Comparison of ENCODE assay signal across 11 cellular contexts in the genomic region with DNA sequence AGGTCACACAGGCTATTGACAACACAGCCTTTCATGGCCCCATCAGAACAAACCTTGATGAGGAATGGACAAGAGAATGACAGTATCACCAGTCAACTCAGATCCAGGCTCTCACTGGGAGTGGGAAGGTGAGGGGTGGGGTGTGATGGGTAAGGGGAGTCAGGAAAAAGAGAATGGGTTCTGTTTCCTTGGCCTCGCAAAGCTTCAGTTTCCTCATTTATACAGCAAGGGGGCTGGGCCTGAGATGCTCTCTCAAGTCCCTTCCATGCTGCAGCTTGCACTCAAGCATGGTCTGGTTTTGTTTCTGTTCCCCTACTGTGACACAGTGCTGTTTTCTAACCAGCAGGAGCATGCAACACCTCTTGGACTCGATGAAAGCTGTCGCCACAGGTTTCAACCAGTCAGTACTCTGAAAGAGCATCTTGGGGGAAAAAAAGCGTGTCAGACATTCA.
DNase-seq lines count a peak whose midpoint lies in the region; ATAC-seq, FAIRE-seq and TF ChIP-seq lines count a peak whose summit lies in the region.
"Had no signal": no experiment of that assay in that cellular context is flagged by ENCODE, and none has a peak within 500 bp of the region (broad histone marks: within the 10 kb centered on the region; RNA-seq: fewer than 3 reads in every experiment).

No MANE protein-coding gene starts in this region.

- H3K36me3 ChIP-seq in H1 (ENCODE audit: control insufficient read depth in 2 of 4, insufficient read depth in 4 of 4, low read length in 3 of 4), result no peaks in the 10 kb centered on the region
- H3K36me3 ChIP-seq in breast epithelium, result no peaks in the 10 kb centered on the region

- H4K91ac ChIP-seq in H1 (replicated peaks; ENCODE audit: insufficient read length, low read length), result no peak overlapping the region

- DNase-seq in H1 (ENCODE audit: low read depth in 1 of 2, low spot score in 2 of 2) (no peak), type B pancreatic cell (ENCODE audit: extremely low spot score, unreplicated experiment) (no peak), breast epithelium (ENCODE audit: low spot score in 2 of 2) (no peak), NCI-H1048 (lab: John Stamatoyannopoulos, UW) (no peak)
- no peak for DNase-seq in activated naive CD4-positive, alpha-beta T cell treated with anti-CD3 and anti-CD28 coated beads for 36 hours
- DNase-seq: DMS153, occipital lobe had no signal

- H4K8ac ChIP-seq in H1 (ENCODE audit: extremely low read depth, insufficient read depth, low read length), result no peak overlapping the region

- H3K23ac ChIP-seq in H1 (ENCODE audit: insufficient read length), result no peak overlapping the region

- H3K9me3 ChIP-seq in H1 (ENCODE audit: insufficient read depth in 2 of 2, low read depth in 1 of 2, low read length in 1 of 2) (no peaks in the 10 kb centered on the region), breast epithelium (no peaks in the 10 kb centered on the region)

- FAIRE-seq in H1 (lab: Jason Lieb, UNC), result no peak

- H3K9me3 Mint-ChIP-seq in type B pancreatic cell, result peaks cover 4% of the 10 kb centered on the region
- H3K9me3 Mint-ChIP-seq in activated naive CD4-positive, alpha-beta T cell treated with anti-CD3 and anti-CD28 coated beads for 36 hours, result no peaks in the 10 kb centered on the region

- H3K27ac ChIP-seq in H1 (ENCODE audit: low read depth, low read length), result no peak overlapping the region
- no peak overlapping the region for H3K27ac ChIP-seq in breast epithelium

- H3K18ac ChIP-seq in H1 (ENCODE audit: extremely low read depth, low read length), result no peak overlapping the region

- H3K79me2 ChIP-seq in H1 (ENCODE audit: control insufficient read depth in 1 of 2, insufficient read depth in 2 of 2, low read length in 2 of 2), result no peaks in the 10 kb centered on the region

- no peak overlapping the region for H3K4me3 ChIP-seq in H1 (ENCODE audit: extremely low read depth in 1 of 4, insufficient read depth in 2 of 4, low read depth in 3 of 4, low read length in 4 of 4)
- H3K4me3 ChIP-seq in breast epithelium, result no peak overlapping the region

- no peak overlapping the region for H2BK12ac ChIP-seq in H1 (ENCODE audit: low read depth, low read length)

- TF ChIP-seq POLR2A in H1 (IDR thresholded peaks at IDR 0.05; ENCODE audit: control extremely low read depth in 1 of 2, low read depth in 2 of 2, low read length in 2 of 2) (no peak), breast epithelium (IDR thresholded peaks at IDR 0.05) (no peak)

- no peaks in the 10 kb centered on the region for H3K23me2 ChIP-seq in H1 (ENCODE audit: low read depth, low read length)

- H2AK5ac ChIP-seq in H1 (ENCODE audit: low read depth, low read length), result no peak overlapping the region; the same call in 1 of the 2 replicates

- H3K56ac ChIP-seq in H1 (replicated peaks; ENCODE audit: insufficient read length, low read depth, low read length), result no peak overlapping the region

- no peaks in the 10 kb centered on the region for H4K20me1 ChIP-seq in H1 (replicated peaks in 1 of 2; ENCODE audit: control insufficient read depth in 1 of 2, insufficient read depth in 2 of 2, low read length in 2 of 2)

- POLR2A ChIA-PET in H1 (lab: Charles Lee; ENCODE audit: partially characterized antibody), result no interaction called here

- H3K27me3 ChIP-seq in H1 (replicated peaks in 1 of 4; ENCODE audit: control insufficient read depth in 3 of 4, extremely low read depth in 1 of 4, insufficient read depth in 3 of 4, low read length in 3 of 4) (no peaks in the 10 kb centered on the region), breast epithelium (no peaks in the 10 kb centered on the region)

- H3K27me3 Mint-ChIP-seq in type B pancreatic cell, result no peaks in the 10 kb centered on the region
- H3K27me3 Mint-ChIP-seq in activated naive CD4-positive, alpha-beta T cell treated with anti-CD3 and anti-CD28 coated beads for 36 hours (ENCODE audit: low read depth), result peaks cover 3% of the 10 kb centered on the region

- H2BK120ac ChIP-seq in H1 (replicated peaks; ENCODE audit: low read depth, low read length), result no peak overlapping the region

- no peaks in the 10 kb centered on the region for H3K79me1 ChIP-seq in H1 (ENCODE audit: low read depth, low read length)

- no peaks in the 10 kb centered on the region for H3K36me3 Mint-ChIP-seq in type B pancreatic cell
- no peaks in the 10 kb centered on the region for H3K36me3 Mint-ChIP-seq in activated naive CD4-positive, alpha-beta T cell treated with anti-CD3 and anti-CD28 coated beads for 36 hours (ENCODE audit: low read depth)

- CTCF ChIA-PET in H1 (lab: Charles Lee; ENCODE audit: partially characterized antibody), result interaction anchor here (0.6 to 4.5 kb wide), 4 partner anchors 8 to 109 kb away, joined by 3 to 19 read pairs (median 3); no protein-coding TSS in a partner anchor
- CTCF ChIA-PET in activated naive CD4-positive, alpha-beta T cell treated with anti-CD3 and anti-CD28 coated beads for 36 hours (lab: Charles Lee), result no interaction called here

- H2BK15ac ChIP-seq in H1 (ENCODE audit: low read length), result no peak overlapping the region

- no peak overlapping the region for H2BK20ac ChIP-seq in H1 (ENCODE audit: low read length)

- no peak overlapping the region for H3K9ac ChIP-seq in H1 (replicated peaks in 1 of 4; ENCODE audit: extremely low read depth in 1 of 4, low read depth in 3 of 4, low read length in 3 of 4)

- ATAC-seq in GM18511 (IDR thresholded peaks at IDR 0.05; ENCODE audit: unreplicated experiment) (peak; percentile 94), GM21528 (IDR thresholded peaks at IDR 0.05; ENCODE audit: low FRiP score, unreplicated experiment) (peak; percentile 94), HG03280 (IDR thresholded peaks at IDR 0.05; ENCODE audit: unreplicated experiment) (peak; percentile 93)
- ATAC-seq: Panc1 had no signal

- intact Hi-C loops in breast epithelium (cut with DNase I; ENCODE audit: low total_unique reads), result no loop called here
- intact Hi-C loops in activated naive CD4-positive, alpha-beta T cell treated with anti-CD3 and anti-CD28 coated beads for 36 hours (cut with micrococcal nuclease), result no loop called here

- no peak overlapping the region for H3K14ac ChIP-seq in H1 (ENCODE audit: insufficient read length)

- H3K27ac Mint-ChIP-seq in type B pancreatic cell, result no peak overlapping the region
- no peak overlapping the region for H3K27ac Mint-ChIP-seq in activated naive CD4-positive, alpha-beta T cell treated with anti-CD3 and anti-CD28 coated beads for 36 hours

- peaks cover under 1% of the 10 kb centered on the region for H3K4me1 Mint-ChIP-seq in type B pancreatic cell (ENCODE audit: unreplicated experiment)
- H3K4me1 Mint-ChIP-seq in activated naive CD4-positive, alpha-beta T cell treated with anti-CD3 and anti-CD28 coated beads for 36 hours (ENCODE audit: low read depth), result no peaks in the 10 kb centered on the region

- TF ChIP-seq RAD21 in H1 (IDR thresholded peaks at IDR 0.05 in 1 of 2, conservative IDR thresholded peaks at IDR 0.05 in 1 of 2; ENCODE audit: low read depth in 2 of 2, low read length in 2 of 2), result no peak

- H3K4me1 ChIP-seq in H1 (replicated peaks in 1 of 4; ENCODE audit: control insufficient read depth in 3 of 4, insufficient read depth in 4 of 4, low read length in 3 of 4) (no peaks in the 10 kb centered on the region), breast epithelium (no peaks in the 10 kb centered on the region)

- H2AFZ ChIP-seq in H1 (ENCODE audit: low read length), result 0 out of 2 replicates have a peak overlapping the region, but pooled peaks have one; percentile 74

- no peak overlapping the region for H3K4me3 Mint-ChIP-seq in type B pancreatic cell
- H3K4me3 Mint-ChIP-seq in activated naive CD4-positive, alpha-beta T cell treated with anti-CD3 and anti-CD28 coated beads for 36 hours, result no peak overlapping the region

- WGBS in H1 (ENCODE audit: extremely low coverage in 1 of 2, insufficient coverage in 1 of 2, insufficient read length in 1 of 2, insufficient replicate concordance in 2 of 2, low coverage in 1 of 2, low lambda C conversion rate in 2 of 2, missing lambda C conversion rate in 1 of 2), 2 experiments, result 81% methylated on average over 4 of the region's 4 CpGs; no CpG with 5 or more reads in 1 of the 2 experiments

- TF ChIP-seq CTCF in H1 (IDR thresholded peaks at IDR 0.05; ENCODE audit: control extremely low read depth in 1 of 3, insufficient read depth in 1 of 3, low read depth in 1 of 3, low read length in 3 of 3), result no peak
- TF ChIP-seq CTCF in type B pancreatic cell (conservative IDR thresholded peaks at IDR 0.05), result no peak
- TF ChIP-seq CTCF in breast epithelium (IDR thresholded peaks at IDR 0.05), result no peak

- TF ChIP-seq EP300 in H1 (IDR thresholded peaks at IDR 0.05; ENCODE audit: borderline replicate concordance in 1 of 2, low read depth in 2 of 2, low read length in 2 of 2), result no peak

- no peak overlapping the region for H4K5ac ChIP-seq in H1 (ENCODE audit: insufficient read length, low read depth, low read length)

- no peak overlapping the region for H3K4me2 ChIP-seq in H1 (ENCODE audit: insufficient read depth in 1 of 2, low read depth in 2 of 2, low read length in 2 of 2)

- H3K4ac ChIP-seq in H1 (replicated peaks; ENCODE audit: insufficient read length, low read depth, low read length), result no peak overlapping the region

- no peak overlapping the region for H2BK5ac ChIP-seq in H1 (ENCODE audit: low read depth, low read length)

TF ChIP-seq in H1, 55 proteins besides CTCF, POLR2A, EP300 and RAD21 (continues in another document):
- TF ChIP-seq, protein P1, sequence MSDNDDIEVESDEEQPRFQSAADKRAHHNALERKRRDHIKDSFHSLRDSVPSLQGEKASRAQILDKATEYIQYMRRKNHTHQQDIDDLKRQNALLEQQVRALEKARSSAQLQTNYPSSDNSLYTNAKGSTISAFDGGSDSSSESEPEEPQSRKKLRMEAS (IDR thresholded peaks at IDR 0.05), result no peak
- no peak for TF ChIP-seq GABPA (IDR thresholded peaks at IDR 0.05; ENCODE audit: borderline replicate concordance, insufficient read depth, low read length)
